17 cellular contexts compared by ENCODE assay signal in the genomic region with DNA sequence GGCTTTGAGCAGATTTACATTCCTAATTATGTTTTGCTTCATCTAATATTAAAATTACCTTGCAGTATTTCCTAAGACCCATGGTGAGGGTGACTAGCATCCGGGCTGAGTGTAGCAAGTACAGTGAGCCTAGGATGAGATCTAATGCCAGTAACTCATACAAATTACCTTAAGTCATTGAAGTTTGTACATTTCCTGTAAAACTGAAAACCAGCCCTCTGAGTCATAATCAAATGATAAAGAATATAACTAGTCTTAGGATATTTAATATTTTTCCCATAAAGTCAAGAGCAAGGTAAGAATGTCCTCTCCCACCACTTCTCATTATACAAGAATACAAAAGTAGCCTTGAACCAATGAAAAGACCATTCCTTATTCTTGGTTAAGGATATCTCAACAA. TPM values are rescaled to one million over a fixed set of nuclear protein-coding genes. Genes with fewer than 3 reads are reported as not detected.
"Had no signal": no experiment of that assay in that cellular context is flagged by ENCODE, and none has a peak within 500 bp of the region (broad histone marks: within the 10 kb centered on the region; RNA-seq: fewer than 3 reads in every experiment).

No MANE protein-coding gene starts in this region.

- H3K27me3 Mint-ChIP-seq: activated CD4-positive, alpha-beta T cell treated with anti-CD3 and anti-CD28 coated beads, Interleukin-2, amount 10 ng/mL, durations not matched to agents 7 days and 5 days; stimulated activated memory B cell treated with anti-CD40 and anti-IgM and Interleukin-4, amounts not matched to agents 10 μg/mL and 1 μg/mL and 100 μg/mL, for 72 hours had no signal

- H3K4me3 ChIP-seq: ascending aorta, colonic mucosa, thyroid gland had no signal

- H3K4me1 ChIP-seq: ascending aorta, colonic mucosa had no signal

- H3K36me3 Mint-ChIP-seq: natural killer cell; stimulated activated memory B cell treated with anti-CD40 and anti-IgM and Interleukin-4, amounts not matched to agents 10 μg/mL and 1 μg/mL and 100 μg/mL, for 72 hours had no signal

- H3K27ac Mint-ChIP-seq: activated CD4-positive, alpha-beta T cell treated with anti-CD3 and anti-CD28 coated beads, Interleukin-2, amount 10 ng/mL, durations not matched to agents 7 days and 5 days; natural killer cell; stimulated activated memory B cell treated with anti-CD40 and anti-IgM and Interleukin-4, amounts not matched to agents 10 μg/mL and 1 μg/mL and 100 μg/mL, for 72 hours had no signal

- H3K9me3 ChIP-seq: ascending aorta, colonic mucosa, neutrophil, thyroid gland had no signal

- ATAC-seq: natural killer cell; stimulated activated memory B cell treated with anti-CD40 and anti-IgM and Interleukin-4, amounts not matched to agents 10 μg/mL and 1 μg/mL and 100 μg/mL, for 72 hours had no signal

- H3K36me3 ChIP-seq: ascending aorta, colonic mucosa, neutrophil, thyroid gland had no signal

- H3K27ac ChIP-seq: ascending aorta, colonic mucosa, neutrophil, thyroid gland had no signal

- H3K27me3 ChIP-seq: ascending aorta, colonic mucosa, neutrophil, thyroid gland had no signal

- H3K4me1 Mint-ChIP-seq: activated CD4-positive, alpha-beta T cell treated with anti-CD3 and anti-CD28 coated beads, Interleukin-2, amount 10 ng/mL, durations not matched to agents 7 days and 5 days had no signal

- H3K4me3 Mint-ChIP-seq: activated CD4-positive, alpha-beta T cell treated with anti-CD3 and anti-CD28 coated beads, Interleukin-2, amount 10 ng/mL, durations not matched to agents 7 days and 5 days; natural killer cell; stimulated activated memory B cell treated with anti-CD40 and anti-IgM and Interleukin-4, amounts not matched to agents 10 μg/mL and 1 μg/mL and 100 μg/mL, for 72 hours had no signal

- DNase-seq: activated CD4-positive, alpha-beta T cell treated with anti-CD3 and anti-CD28 coated beads, Interleukin-2, amount 10 ng/mL, durations not matched to agents 7 days and 5 days; activated CD4-positive, CD25-positive, alpha-beta regulatory T cell; colonic mucosa; effector CD8-positive, alpha-beta T cell; hippocampal formation; kidney glomerular epithelial cell; mesendoderm; natural killer cell; thyroid gland had no signal

- FAIRE-seq: urothelium cell line had no signal

RNA-seq across cellular contexts. Expression of gene CHRM5, which starts 54.8 kb away (rescaled TPM):
- total RNA-seq: activated CD4-positive, alpha-beta T cell treated with anti-CD3 and anti-CD28 coated beads, Interleukin-2, amount 10 ng/mL, durations not matched to agents 7 days and 5 days; ascending aorta; cardiac septum; colonic mucosa; fibroblast of lung; liver; T-helper 2 cell treated with Interferon-gamma antibody and Interleukin-4, amounts not matched to agents 100 ng/mL and 5 ng/mL, for 36 hours; thyroid gland had no signal
